In genomic region chr2:28393115-28393836, GRCh38 we compare ENCODE assay signal across 1 cellular context.
A peak's percentile ranks its signal among the peaks of the same experiment; 100 is the strongest.
TF ChIP-seq lines count a peak whose summit lies in the region.

No MANE protein-coding gene starts in this region.

TF ChIP-seq in HepG2, 621 proteins besides CTCF, POLR2A, EP300 and RAD21 (continued from another document and continues in another):
- TF ChIP-seq AFF4 (CRISPR knock-in tag; IDR thresholded peaks at IDR 0.05) = no peak
- TF ChIP-seq ZNF724P (CRISPR knock-in tag; IDR thresholded peaks at IDR 0.05; ENCODE audit: borderline replicate concordance) = no peak; the same call in 1 of the 2 replicates
- no peak for TF ChIP-seq RBAK (CRISPR knock-in tag; IDR thresholded peaks at IDR 0.05)
- TF ChIP-seq ZNF572 (CRISPR knock-in tag; IDR thresholded peaks at IDR 0.05) = no peak
- no peak for TF ChIP-seq MLLT10 (CRISPR knock-in tag; IDR thresholded peaks at IDR 0.05)
- TF ChIP-seq ZNF335 (CRISPR knock-in tag; IDR thresholded peaks at IDR 0.05) = no peak
- peak; percentile 18; the same call in 1 of the 2 replicates for TF ChIP-seq ARNT2 (CRISPR knock-in tag; IDR thresholded peaks at IDR 0.05; ENCODE audit: low read depth)
- peak; percentile 81 for TF ChIP-seq SRSF1 (optimal IDR thresholded peaks at IDR 0.05; ENCODE audit: low read depth, low read length)
- TF ChIP-seq ZNF496 (CRISPR knock-in tag; IDR thresholded peaks at IDR 0.05; ENCODE audit: insufficient replicate concordance) = no peak
- TF ChIP-seq ZNF777 (CRISPR knock-in tag; IDR thresholded peaks at IDR 0.05) = peak; percentile 2; the same call in 1 of the 2 replicates
- no peak for TF ChIP-seq EZH2 (conservative IDR thresholded peaks at IDR 0.05; ENCODE audit: low read depth, low read length)
- no peak for TF ChIP-seq EEA1 (CRISPR knock-in tag; IDR thresholded peaks at IDR 0.05; ENCODE audit: borderline replicate concordance)
- no peak for TF ChIP-seq KIAA2018 (CRISPR knock-in tag; IDR thresholded peaks at IDR 0.05; ENCODE audit: borderline replicate concordance)
- no peak for TF ChIP-seq ZNF589 (CRISPR knock-in tag; conservative IDR thresholded peaks at IDR 0.05)
- no peak for TF ChIP-seq DDIT3 (CRISPR knock-in tag; IDR thresholded peaks at IDR 0.05)
- TF ChIP-seq IKZF4 (CRISPR knock-in tag; IDR thresholded peaks at IDR 0.05; ENCODE audit: borderline replicate concordance, low read depth, not compliant biosample characterization) = no peak
- no peak for TF ChIP-seq NR2C2 (CRISPR knock-in tag; IDR thresholded peaks at IDR 0.05; ENCODE audit: borderline replicate concordance)
- TF ChIP-seq TRAFD1 (CRISPR knock-in tag; IDR thresholded peaks at IDR 0.05; ENCODE audit: borderline replicate concordance) = no peak
- TF ChIP-seq ZNF44 (CRISPR knock-in tag; IDR thresholded peaks at IDR 0.05) = no peak
- TF ChIP-seq ZZZ3 (CRISPR knock-in tag; IDR thresholded peaks at IDR 0.05; ENCODE audit: borderline replicate concordance) = no peak
- TF ChIP-seq ZNF333 (CRISPR knock-in tag; IDR thresholded peaks at IDR 0.05; ENCODE audit: borderline replicate concordance) = no peak; the same call in 1 of the 2 replicates
- TF ChIP-seq BATF2 (CRISPR knock-in tag; IDR thresholded peaks at IDR 0.05) = no peak
- TF ChIP-seq GRHL1 (CRISPR knock-in tag; conservative IDR thresholded peaks at IDR 0.05) = no peak
- TF ChIP-seq HDAC6 (IDR thresholded peaks at IDR 0.05; ENCODE audit: low read depth, low read length) = no peak
- no peak for TF ChIP-seq ZNF510 (CRISPR knock-in tag; IDR thresholded peaks at IDR 0.05; ENCODE audit: low read depth)
- no peak for TF ChIP-seq ZSCAN5A (CRISPR knock-in tag; IDR thresholded peaks at IDR 0.05; ENCODE audit: borderline replicate concordance)
- TF ChIP-seq TOE1 (CRISPR knock-in tag; IDR thresholded peaks at IDR 0.05) = no peak
- TF ChIP-seq ZMAT5 (CRISPR knock-in tag; IDR thresholded peaks at IDR 0.05; ENCODE audit: borderline replicate concordance, low read depth) = no peak
- no peak for TF ChIP-seq GMEB1 (CRISPR knock-in tag; IDR thresholded peaks at IDR 0.05; ENCODE audit: borderline replicate concordance)
- TF ChIP-seq SP5 (CRISPR knock-in tag; IDR thresholded peaks at IDR 0.05; ENCODE audit: borderline replicate concordance, low read depth) = no peak
- TF ChIP-seq ZNF709 (CRISPR knock-in tag; IDR thresholded peaks at IDR 0.05) = no peak
- TF ChIP-seq ZNF235 (CRISPR knock-in tag; IDR thresholded peaks at IDR 0.05; ENCODE audit: borderline replicate concordance) = peak; percentile 86; the same call in 1 of the 2 replicates
- no peak for TF ChIP-seq ZNF737 (CRISPR knock-in tag; IDR thresholded peaks at IDR 0.05; ENCODE audit: borderline replicate concordance)
- no peak for TF ChIP-seq PCBP1 (IDR thresholded peaks at IDR 0.05; ENCODE audit: borderline replicate concordance, low read depth, low read length)
- TF ChIP-seq TIGD3 (CRISPR knock-in tag; IDR thresholded peaks at IDR 0.05; ENCODE audit: borderline replicate concordance) = no peak
- TF ChIP-seq MAFF (IDR thresholded peaks at IDR 0.05; ENCODE audit: low read depth, low read length) = no peak
- TF ChIP-seq MIER2 (CRISPR knock-in tag; IDR thresholded peaks at IDR 0.05) = no peak
- TF ChIP-seq NR1H2 (CRISPR knock-in tag; IDR thresholded peaks at IDR 0.05; ENCODE audit: borderline replicate concordance, low read depth) = no peak
